In the genomic region with DNA sequence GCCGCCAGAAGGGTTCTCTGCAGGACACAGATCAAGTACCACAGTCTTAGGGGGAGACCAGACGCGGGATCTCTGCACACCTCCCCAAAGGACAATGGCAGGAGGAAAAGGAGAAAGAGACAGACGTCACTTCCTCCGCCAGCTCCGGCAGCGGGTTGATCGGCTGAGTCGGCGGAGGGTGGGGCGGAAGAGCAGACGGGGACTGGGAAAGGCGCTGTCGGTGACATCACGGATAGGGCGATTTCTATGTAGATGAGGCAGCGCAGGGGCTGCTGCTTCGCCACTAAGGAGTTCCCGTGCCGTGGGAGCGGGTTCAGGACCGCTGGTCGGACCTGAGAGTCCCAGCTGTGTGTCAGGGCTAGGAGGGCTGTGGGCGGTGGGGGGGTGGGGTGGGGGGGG, we compare ENCODE assay signal across 8 cellular contexts. TPM values are rescaled to one million over a fixed set of nuclear protein-coding genes. Genes with fewer than 3 reads are reported as not detected.
DNase-seq lines count a peak whose midpoint lies in the region; ATAC-seq and TF ChIP-seq lines count a peak whose summit lies in the region.
"Not testable (repeated sequence)": the region's sequence is repeated elsewhere in the genome, so short reads cannot be mapped to it uniquely, and the experiment has no call there.

No MANE protein-coding gene starts in this region.

- peak; percentile 63 for ATAC-seq in GM18870 (IDR thresholded peaks at IDR 0.05; ENCODE audit: unreplicated experiment)
- peak; percentile 40 for ATAC-seq in HG03025 (IDR thresholded peaks at IDR 0.05; ENCODE audit: low FRiP score, unreplicated experiment)

- CTCF ChIA-PET in activated naive CD4-positive, alpha-beta T cell treated with anti-CD3 and anti-CD28 coated beads for 36 hours (lab: Charles Lee): interaction anchor here (1.1 kb wide), 1 partner anchor 185 kb away, joined by 3 read pairs; no protein-coding TSS in a partner anchor

- H3K27me3 Mint-ChIP-seq in activated naive CD4-positive, alpha-beta T cell treated with anti-CD3 and anti-CD28 coated beads for 36 hours (ENCODE audit: low read depth): not testable (repeated sequence)
- peaks cover 11% of the 10 kb centered on the region for H3K27me3 Mint-ChIP-seq in glutamatergic neuron (ENCODE audit: unreplicated experiment)

- not testable (repeated sequence) for H3K9me3 ChIP-seq in tibial artery

- not testable (repeated sequence) for TF ChIP-seq CTCF in glutamatergic neuron (IDR thresholded peaks at IDR 0.05; ENCODE audit: partially characterized antibody, unreplicated experiment); tibial artery (IDR thresholded peaks at IDR 0.05)

- not testable (repeated sequence) for H3K9me3 Mint-ChIP-seq in activated naive CD4-positive, alpha-beta T cell treated with anti-CD3 and anti-CD28 coated beads for 36 hours; glutamatergic neuron (ENCODE audit: unreplicated experiment)

- peak overlapping the region; percentile 98 for H3K27ac Mint-ChIP-seq in activated naive CD4-positive, alpha-beta T cell treated with anti-CD3 and anti-CD28 coated beads for 36 hours
- H3K27ac Mint-ChIP-seq in glutamatergic neuron (ENCODE audit: unreplicated experiment): peak overlapping the region; percentile 97

- H3K27ac ChIP-seq in tibial artery: peak overlapping the region; percentile 66 to 68

- not testable (repeated sequence) for H3K4me1 Mint-ChIP-seq in activated naive CD4-positive, alpha-beta T cell treated with anti-CD3 and anti-CD28 coated beads for 36 hours (ENCODE audit: low read depth); glutamatergic neuron (ENCODE audit: low read depth, unreplicated experiment)

- not testable (repeated sequence) for H3K4me1 ChIP-seq in tibial artery

- peak overlapping the region; percentile 80 for H3K4me3 Mint-ChIP-seq in activated naive CD4-positive, alpha-beta T cell treated with anti-CD3 and anti-CD28 coated beads for 36 hours
- peak overlapping the region; percentile 85 for H3K4me3 Mint-ChIP-seq in glutamatergic neuron (ENCODE audit: unreplicated experiment)

- intact Hi-C loops in activated naive CD4-positive, alpha-beta T cell treated with anti-CD3 and anti-CD28 coated beads for 36 hours (cut with micrococcal nuclease); posterior vena cava (cut with DNase I); tibial artery (cut with DNase I; ENCODE audit: low total_unique reads): not testable (repeated sequence)

- H3K36me3 Mint-ChIP-seq in activated naive CD4-positive, alpha-beta T cell treated with anti-CD3 and anti-CD28 coated beads for 36 hours (ENCODE audit: low read depth); glutamatergic neuron (ENCODE audit: unreplicated experiment): not testable (repeated sequence)

- DNase-seq in NCI-H2081 (lab: John Stamatoyannopoulos, UW) (peak; percentile 69 to 81), T-helper 1 cell (peak in 4 of 5 donors; percentile 35 to 55 (median 48)), glutamatergic neuron (peak; percentile 54), posterior vena cava (ENCODE audit: low spot score) (peak; percentile 83), tibial artery (peak; percentile 30 to 77)
- peak; percentile 87 for DNase-seq in activated naive CD4-positive, alpha-beta T cell treated with anti-CD3 and anti-CD28 coated beads for 36 hours

- H3K36me3 ChIP-seq in tibial artery: not testable (repeated sequence)

- H3K4me3 ChIP-seq in tibial artery: peak overlapping the region; percentile 56 to 60

- H3K27me3 ChIP-seq in tibial artery: not testable (repeated sequence)

RNA-seq across cellular contexts. Expression of a gene that starts 38.7 kb away (rescaled TPM):
- total RNA-seq in activated naive CD4-positive, alpha-beta T cell treated with anti-CD3 and anti-CD28 coated beads for 36 hours: not detected
- total RNA-seq in glutamatergic neuron (ENCODE audit: unreplicated experiment): not detected
- total RNA-seq in posterior vena cava: not detected

Comparison
In these comparisons a context has a peak if more than half of its experiments do, and no peak if none do; other contexts are left out.
1. Peak in every context shown above with its lines: DNase-seq, ATAC-seq, H3K4me3 ChIP-seq and H3K27ac ChIP-seq.